Comparison of ENCODE assay signal across 1 cellular context in genomic region chr2:117832905-117833613, GRCh38.
TF ChIP-seq lines count a peak whose summit lies in the region.

No MANE protein-coding gene starts in this region.

TF ChIP-seq in HEK293, 187 proteins besides CTCF, POLR2A, EP300 and RAD21 (continued from another document):
- TF ChIP-seq, protein P1, sequence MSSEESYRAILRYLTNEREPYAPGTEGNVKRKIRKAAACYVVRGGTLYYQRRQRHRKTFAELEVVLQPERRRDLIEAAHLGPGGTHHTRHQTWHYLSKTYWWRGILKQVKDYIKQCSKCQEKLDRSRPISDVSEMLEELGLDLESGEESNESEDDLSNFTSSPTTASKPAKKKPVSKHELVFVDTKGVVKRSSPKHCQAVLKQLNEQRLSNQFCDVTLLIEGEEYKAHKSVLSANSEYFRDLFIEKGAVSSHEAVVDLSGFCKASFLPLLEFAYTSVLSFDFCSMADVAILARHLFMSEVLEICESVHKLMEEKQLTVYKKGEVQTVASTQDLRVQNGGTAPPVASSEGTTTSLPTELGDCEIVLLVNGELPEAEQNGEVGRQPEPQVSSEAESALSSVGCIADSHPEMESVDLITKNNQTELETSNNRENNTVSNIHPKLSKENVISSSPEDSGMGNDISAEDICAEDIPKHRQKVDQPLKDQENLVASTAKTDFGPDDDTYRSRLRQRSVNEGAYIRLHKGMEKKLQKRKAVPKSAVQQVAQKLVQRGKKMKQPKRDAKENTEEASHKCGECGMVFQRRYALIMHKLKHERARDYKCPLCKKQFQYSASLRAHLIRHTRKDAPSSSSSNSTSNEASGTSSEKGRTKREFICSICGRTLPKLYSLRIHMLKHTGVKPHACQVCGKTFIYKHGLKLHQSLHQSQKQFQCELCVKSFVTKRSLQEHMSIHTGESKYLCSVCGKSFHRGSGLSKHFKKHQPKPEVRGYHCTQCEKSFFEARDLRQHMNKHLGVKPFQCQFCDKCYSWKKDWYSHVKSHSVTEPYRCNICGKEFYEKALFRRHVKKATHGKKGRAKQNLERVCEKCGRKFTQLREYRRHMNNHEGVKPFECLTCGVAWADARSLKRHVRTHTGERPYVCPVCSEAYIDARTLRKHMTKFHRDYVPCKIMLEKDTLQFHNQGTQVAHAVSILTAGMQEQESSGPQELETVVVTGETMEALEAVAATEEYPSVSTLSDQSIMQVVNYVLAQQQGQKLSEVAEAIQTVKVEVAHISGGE (tag by site-specific recombination; conservative IDR thresholded peaks at IDR 0.05; ENCODE audit: low read depth) = no peak
